ENCODE assay signal across 23 cellular contexts in genomic region chr22:45335854-45336492, GRCh38. TPM values are rescaled to one million over a fixed set of nuclear protein-coding genes. Genes with fewer than 3 reads are reported as not detected.
DNase-seq lines count a peak whose midpoint lies in the region; ATAC-seq and TF ChIP-seq lines count a peak whose summit lies in the region.
"Had no signal": no experiment of that assay in that cellular context is flagged by ENCODE, and none has a peak within 500 bp of the region (broad histone marks: within the 10 kb centered on the region; RNA-seq: fewer than 3 reads in every experiment).

No MANE protein-coding gene starts in this region.

- WGBS in stomach, 5 donors: 87 to 89% (median 88%) methylated on average over 25 to 26 of the region's 26 CpGs

- no peaks in the 10 kb centered on the region for H3K27me3 ChIP-seq in stomach
- H3K27me3 ChIP-seq: sigmoid colon had no signal

- no peak for TF ChIP-seq CTCF in stomach (IDR thresholded peaks at IDR 0.05)

- peak overlapping the region; percentile 68 to 84 (median 78) for H3K27ac ChIP-seq in stomach

- POLR2A ChIA-PET in activated CD4-positive, alpha-beta T cell treated with anti-CD3 and anti-CD28 coated beads, Interleukin-2, amount 10 ng/mL, durations not matched to agents 7 days and 5 days (lab: Charles Lee): no interaction called here
- POLR2A ChIA-PET in activated CD4-positive, alpha-beta T cell treated with anti-CD3 and anti-CD28 coated beads for 36 hours (lab: Charles Lee): no interaction called here

- intact Hi-C loops in activated CD4-positive, alpha-beta T cell treated with anti-CD3 and anti-CD28 coated beads for 36 hours (cut with DNase I, micrococcal nuclease): no loop called here
- intact Hi-C loops in stomach (cut with DNase I; ENCODE audit: low total_unique reads): no loop called here

- peaks cover 16 to 32% (median 23%) of the 10 kb centered on the region in 4 donors for H3K4me1 ChIP-seq in stomach

- TF ChIP-seq EP300 in stomach (IDR thresholded peaks at IDR 0.05): no peak

- no peak for DNase-seq in activated CD4-positive, alpha-beta T cell treated with anti-CD3 and anti-CD28 coated beads, Interleukin-2, amount 10 ng/mL, durations not matched to agents 7 days and 5 days
- DNase-seq in activated CD4-positive, alpha-beta T cell treated with anti-CD3 and anti-CD28 coated beads for 36 hours: no peak
- DNase-seq in T-helper 17 cell (no peak), mesenteric fat pad (ENCODE audit: low spot score) (peak; percentile 79), stomach (no peak), inferior parietal cortex (ENCODE audit: extremely low spot score) (no peak)
- DNase-seq: activated CD4-positive, alpha-beta T cell treated with anti-CD3 and anti-CD28 coated beads for 48 hours; activated naive CD4-positive, alpha-beta T cell treated with anti-CD3 and anti-CD28 coated beads, Interleukin-2, amount 10 ng/mL, durations not matched to agents 7 days and 5 days; activated T-cell treated with anti-CD3 and anti-CD28 coated beads, Interleukin-2, amount 50 U/mL, for 72 hours; AML-193; amygdala; Kasumi-1; left colon; naive B cell; NCI-H187; sigmoid colon; T-helper 2 cell had no signal

- no peaks in the 10 kb centered on the region for H3K9me3 Mint-ChIP-seq in activated CD4-positive, alpha-beta T cell treated with anti-CD3 and anti-CD28 coated beads, Interleukin-2, amount 10 ng/mL, durations not matched to agents 7 days and 5 days
- no peaks in the 10 kb centered on the region for H3K9me3 Mint-ChIP-seq in activated CD4-positive, alpha-beta T cell treated with anti-CD3 and anti-CD28 coated beads for 36 hours (ENCODE audit: low read depth)
- H3K9me3 Mint-ChIP-seq in activated T-helper 17 cell treated with anti-CD3 and anti-CD28 coated beads, Interleukin-2, amount 50 U/mL, for 72 hours: no peaks in the 10 kb centered on the region
- H3K9me3 Mint-ChIP-seq: activated naive CD4-positive, alpha-beta T cell treated with anti-CD3 and anti-CD28 coated beads, Interleukin-2, amount 10 ng/mL, durations not matched to agents 7 days and 5 days; activated T-cell treated with anti-CD3 and anti-CD28 coated beads, Interleukin-2, amount 50 U/mL, for 72 hours; naive B cell; stimulated activated naive CD8-positive, alpha-beta T cell treated with anti-CD3 and anti-CD28 coated beads, Interleukin-15, Interleukin-2, amounts not matched to agents 100 ng/mL and 50 ng/mL, for 24 hours had no signal

- ATAC-seq in activated CD4-positive, alpha-beta T cell treated with anti-CD3 and anti-CD28 coated beads for 36 hours: no peak
- no peak for ATAC-seq in T-helper 17 cell
- no peak for ATAC-seq in HG02642 (IDR thresholded peaks at IDR 0.05; ENCODE audit: poor library complexity, unreplicated experiment)
- ATAC-seq in activated T-helper 17 cell treated with anti-CD3 and anti-CD28 coated beads, Interleukin-2, amount 50 U/mL, for 72 hours (replicated peaks): no peak
- ATAC-seq: activated T-cell treated with anti-CD3 and anti-CD28 coated beads, Interleukin-2, amount 50 U/mL, for 72 hours; GM12878 had no signal

- H3K27me3 Mint-ChIP-seq in activated CD4-positive, alpha-beta T cell treated with anti-CD3 and anti-CD28 coated beads, Interleukin-2, amount 10 ng/mL, durations not matched to agents 7 days and 5 days: no peaks in the 10 kb centered on the region
- no peaks in the 10 kb centered on the region for H3K27me3 Mint-ChIP-seq in activated CD4-positive, alpha-beta T cell treated with anti-CD3 and anti-CD28 coated beads for 36 hours
- H3K27me3 Mint-ChIP-seq in T-helper 17 cell: no peaks in the 10 kb centered on the region
- H3K27me3 Mint-ChIP-seq in activated T-helper 17 cell treated with anti-CD3 and anti-CD28 coated beads, Interleukin-2, amount 50 U/mL, for 72 hours: no peaks in the 10 kb centered on the region
- H3K27me3 Mint-ChIP-seq: activated naive CD4-positive, alpha-beta T cell treated with anti-CD3 and anti-CD28 coated beads, Interleukin-2, amount 10 ng/mL, durations not matched to agents 7 days and 5 days; naive B cell; stimulated activated naive CD8-positive, alpha-beta T cell treated with anti-CD3 and anti-CD28 coated beads, Interleukin-15, Interleukin-2, amounts not matched to agents 100 ng/mL and 50 ng/mL, for 24 hours had no signal

- peaks cover 17 to 89% (median 77%) of the 10 kb centered on the region in 4 donors for H3K36me3 ChIP-seq in stomach

- TF ChIP-seq POLR2A in stomach (IDR thresholded peaks at IDR 0.05): no peak

- H3K27ac Mint-ChIP-seq in activated CD4-positive, alpha-beta T cell treated with anti-CD3 and anti-CD28 coated beads, Interleukin-2, amount 10 ng/mL, durations not matched to agents 7 days and 5 days: peak overlapping the region; percentile 19
- H3K27ac Mint-ChIP-seq in activated CD4-positive, alpha-beta T cell treated with anti-CD3 and anti-CD28 coated beads for 36 hours: no peak overlapping the region
- H3K27ac Mint-ChIP-seq in T-helper 17 cell: peak overlapping the region; percentile 87
- no peak overlapping the region for H3K27ac Mint-ChIP-seq in activated T-helper 17 cell treated with anti-CD3 and anti-CD28 coated beads, Interleukin-2, amount 50 U/mL, for 72 hours
- H3K27ac Mint-ChIP-seq: activated T-cell treated with anti-CD3 and anti-CD28 coated beads, Interleukin-2, amount 50 U/mL, for 72 hours; stimulated activated naive CD8-positive, alpha-beta T cell treated with anti-CD3 and anti-CD28 coated beads, Interleukin-15, Interleukin-2, amounts not matched to agents 100 ng/mL and 50 ng/mL, for 24 hours had no signal

- H3K4me3 ChIP-seq in stomach: no peak overlapping the region
- H3K4me3 ChIP-seq: GM12878 had no signal

- no peak overlapping the region for H3K4me3 Mint-ChIP-seq in activated CD4-positive, alpha-beta T cell treated with anti-CD3 and anti-CD28 coated beads, Interleukin-2, amount 10 ng/mL, durations not matched to agents 7 days and 5 days
- H3K4me3 Mint-ChIP-seq in activated CD4-positive, alpha-beta T cell treated with anti-CD3 and anti-CD28 coated beads for 36 hours: no peak overlapping the region
- H3K4me3 Mint-ChIP-seq in T-helper 17 cell: peak overlapping the region; percentile 28
- H3K4me3 Mint-ChIP-seq in activated T-helper 17 cell treated with anti-CD3 and anti-CD28 coated beads, Interleukin-2, amount 50 U/mL, for 72 hours: no peak overlapping the region
- H3K4me3 Mint-ChIP-seq: activated naive CD4-positive, alpha-beta T cell treated with anti-CD3 and anti-CD28 coated beads, Interleukin-2, amount 10 ng/mL, durations not matched to agents 7 days and 5 days; activated T-cell treated with anti-CD3 and anti-CD28 coated beads, Interleukin-2, amount 50 U/mL, for 72 hours; naive B cell; stimulated activated naive CD8-positive, alpha-beta T cell treated with anti-CD3 and anti-CD28 coated beads, Interleukin-15, Interleukin-2, amounts not matched to agents 100 ng/mL and 50 ng/mL, for 24 hours had no signal

- no peaks in the 10 kb centered on the region for H3K9me3 ChIP-seq in T-helper 17 cell (ENCODE audit: control insufficient read depth, low read length, poor library complexity, severe bottlenecking)
- H3K9me3 ChIP-seq in stomach: no peaks in the 10 kb centered on the region
- H3K9me3 ChIP-seq: sigmoid colon had no signal

- CTCF ChIA-PET in activated CD4-positive, alpha-beta T cell treated with anti-CD3 and anti-CD28 coated beads, Interleukin-2, amount 10 ng/mL, durations not matched to agents 7 days and 5 days (lab: Charles Lee): no interaction called here
- CTCF ChIA-PET in activated CD4-positive, alpha-beta T cell treated with anti-CD3 and anti-CD28 coated beads for 36 hours (lab: Charles Lee): interaction anchor here (0.5 to 1.0 kb wide), 4 partner anchors 12 to 651 kb away, joined by 3 read pairs; no protein-coding TSS in a partner anchor

- H3K4me1 Mint-ChIP-seq in activated CD4-positive, alpha-beta T cell treated with anti-CD3 and anti-CD28 coated beads, Interleukin-2, amount 10 ng/mL, durations not matched to agents 7 days and 5 days: peaks cover 35% of the 10 kb centered on the region
- H3K4me1 Mint-ChIP-seq in activated CD4-positive, alpha-beta T cell treated with anti-CD3 and anti-CD28 coated beads for 36 hours: peaks cover 18% of the 10 kb centered on the region
- peaks cover 12% of the 10 kb centered on the region for H3K4me1 Mint-ChIP-seq in T-helper 17 cell
- H3K4me1 Mint-ChIP-seq in activated T-helper 17 cell treated with anti-CD3 and anti-CD28 coated beads, Interleukin-2, amount 50 U/mL, for 72 hours: no peaks in the 10 kb centered on the region
- H3K4me1 Mint-ChIP-seq: naive B cell had no signal

- H3K36me3 Mint-ChIP-seq in activated CD4-positive, alpha-beta T cell treated with anti-CD3 and anti-CD28 coated beads, Interleukin-2, amount 10 ng/mL, durations not matched to agents 7 days and 5 days (ENCODE audit: low read depth): peaks cover 52% of the 10 kb centered on the region
- peaks cover 49% of the 10 kb centered on the region for H3K36me3 Mint-ChIP-seq in activated CD4-positive, alpha-beta T cell treated with anti-CD3 and anti-CD28 coated beads for 36 hours (ENCODE audit: low read depth)
- H3K36me3 Mint-ChIP-seq in T-helper 17 cell (ENCODE audit: low read depth): peaks cover 7% of the 10 kb centered on the region
- peaks cover 100% of the 10 kb centered on the region for H3K36me3 Mint-ChIP-seq in activated T-helper 17 cell treated with anti-CD3 and anti-CD28 coated beads, Interleukin-2, amount 50 U/mL, for 72 hours (ENCODE audit: low read depth)

RNA-seq across cellular contexts. Expression of gene FAM118A, which starts 26.2 kb away (rescaled TPM):
- total RNA-seq in activated CD4-positive, alpha-beta T cell treated with anti-CD3 and anti-CD28 coated beads, Interleukin-2, amount 10 ng/mL, durations not matched to agents 7 days and 5 days: 10 to 100 TPM; 35.6 to 37.0 TPM
- 10 to 100 TPM; 25.5 to 29.0 TPM for total RNA-seq in activated CD4-positive, alpha-beta T cell treated with anti-CD3 and anti-CD28 coated beads for 36 hours
- total RNA-seq in T-helper 17 cell: 100 to 1,000 TPM; 162 to 200 TPM
- total RNA-seq in mesenteric fat pad: 22.2 TPM
- 100 to 1,000 TPM in 2 of 5 donors, 10 to 100 TPM in 3; 13.8 to 747 (median 93.7) TPM for total RNA-seq in stomach
- 10 to 100 TPM; 12.0 to 29.8 (median 13.4) TPM for polyA plus RNA-seq in stomach
- total RNA-seq in activated T-helper 17 cell treated with anti-CD3 and anti-CD28 coated beads, Interleukin-2, amount 50 U/mL, for 72 hours: 10 to 100 TPM; 64.3 to 99.4 TPM

RNA-seq across cellular contexts. Expression of gene UPK3A, which starts 51.2 kb away (rescaled TPM):
- not detected for total RNA-seq in activated CD4-positive, alpha-beta T cell treated with anti-CD3 and anti-CD28 coated beads, Interleukin-2, amount 10 ng/mL, durations not matched to agents 7 days and 5 days
- total RNA-seq in activated CD4-positive, alpha-beta T cell treated with anti-CD3 and anti-CD28 coated beads for 36 hours: not detected
- under 1 TPM in 1 of 2 donors, not detected in 1; 0.37 TPM for total RNA-seq in T-helper 17 cell
- not detected for total RNA-seq in mesenteric fat pad
- 1 to 10 TPM in 1 of 5 donors, not detected in 4; 1.3 TPM for total RNA-seq in stomach
- polyA plus RNA-seq in stomach: under 1 TPM in 2 of 3 donors, not detected in 1; 0.10 to 0.76 TPM
- not detected for total RNA-seq in activated T-helper 17 cell treated with anti-CD3 and anti-CD28 coated beads, Interleukin-2, amount 50 U/mL, for 72 hours
- total RNA-seq: activated T-cell treated with anti-CD3 and anti-CD28 coated beads, Interleukin-2, amount 50 U/mL, for 72 hours; GM12878; osteoblast; RPMI7951; sigmoid colon had no signal
- polyA plus RNA-seq: GM12878 had no signal

Comparison
In these comparisons a context has a peak if more than half of its experiments do, and no peak if none do; other contexts are left out.
1. H3K27ac Mint-ChIP-seq: peak in activated CD4-positive, alpha-beta T cell treated with anti-CD3 and anti-CD28 coated beads, Interleukin-2, amount 10 ng/mL, durations not matched to agents 7 days and 5 days (single experiment) and T-helper 17 cell (single experiment); none in activated CD4-positive, alpha-beta T cell treated with anti-CD3 and anti-CD28 coated beads for 36 hours (single experiment) and activated T-helper 17 cell treated with anti-CD3 and anti-CD28 coated beads, Interleukin-2, amount 50 U/mL, for 72 hours (single experiment).